In the genomic region with DNA sequence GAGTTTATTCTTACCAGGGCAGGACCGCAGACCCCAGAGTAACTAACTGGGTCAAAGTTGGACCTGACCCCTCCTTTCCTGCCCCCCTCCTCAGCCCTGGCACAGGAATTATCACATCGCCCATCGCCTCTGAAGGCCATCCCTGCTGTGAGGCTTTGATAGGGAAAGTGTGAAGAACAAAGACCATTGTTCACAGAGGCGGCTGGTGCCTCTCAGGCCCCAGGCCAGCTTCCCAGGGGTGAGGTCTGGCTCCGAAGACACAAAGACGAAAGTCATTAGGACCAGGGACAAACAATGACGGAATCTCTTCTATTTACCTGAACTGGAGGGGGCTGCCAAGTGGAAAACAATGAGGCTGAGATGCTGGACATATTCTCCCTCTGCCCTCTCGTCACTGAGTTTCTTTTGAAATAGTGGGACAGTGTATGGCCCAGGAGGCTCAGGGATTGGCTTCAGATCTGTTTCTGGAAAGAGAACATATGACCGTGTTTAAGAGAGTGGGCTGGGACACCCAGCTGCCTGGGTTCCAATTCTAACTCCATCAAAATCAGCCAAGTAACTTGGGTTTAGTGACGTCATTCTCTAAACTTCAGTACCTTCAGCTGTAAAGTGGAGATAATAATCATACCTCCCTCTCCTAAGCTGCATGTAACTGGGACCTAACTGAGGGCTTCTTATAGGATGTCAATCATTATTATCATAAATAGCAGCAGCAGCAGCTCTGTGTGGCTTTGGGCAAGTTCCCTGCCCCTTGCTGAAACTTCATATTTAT, we compare ENCODE assay signal across 13 cellular contexts.
A peak's percentile ranks its signal among the peaks of the same experiment; 100 is the strongest.
DNase-seq lines count a peak whose midpoint lies in the region; ATAC-seq, FAIRE-seq and TF ChIP-seq lines count a peak whose summit lies in the region.
"Had no signal": no experiment of that assay in that cellular context is flagged by ENCODE, and none has a peak within 500 bp of the region (broad histone marks: within the 10 kb centered on the region; RNA-seq: fewer than 3 reads in every experiment).

No MANE protein-coding gene starts in this region.

- H4K20me1 ChIP-seq in mammary epithelial cell (ENCODE audit: insufficient read depth, low read length) (no peaks in the 10 kb centered on the region), PC-3 (ENCODE audit: low read length) (no peaks in the 10 kb centered on the region)

- H3K4me2 ChIP-seq in mammary epithelial cell (ENCODE audit: insufficient read depth, low read depth, low read length) = no peak overlapping the region
- no peak overlapping the region for H3K4me2 ChIP-seq in PC-3 (ENCODE audit: low read length)
- H3K4me2 ChIP-seq: smooth muscle cell had no signal

- POLR2A ChIA-PET in PC-3 (lab: Charles Lee; ENCODE audit: unreplicated experiment) = no interaction called here

- CTCF ChIA-PET in mammary epithelial cell (lab: Charles Lee; ENCODE audit: low non-redundant PET) = no interaction called here
- CTCF ChIA-PET in PC-3 (lab: Charles Lee) = no interaction called here

- dilution Hi-C loops in mammary epithelial cell (cut with HindIII; ENCODE audit: low sequenced_read_pairs) = no loop called here

- H3K27ac ChIP-seq in small intestine (ENCODE audit: low read depth in 1 of 2, low read length in 1 of 2) (no peak overlapping the region), mammary epithelial cell (ENCODE audit: insufficient read depth, low read depth, low read length) (no peak overlapping the region), PC-3 (ENCODE audit: low read length) (no peak overlapping the region), tibial nerve (no peak overlapping the region)

- no peak for FAIRE-seq in small intestine (lab: Jason Lieb, UNC)

- TF ChIP-seq CTCF in mammary epithelial cell (conservative IDR thresholded peaks at IDR 0.05 in 1 of 2, IDR thresholded peaks at IDR 0.05 in 1 of 2; ENCODE audit: extremely low read depth in 1 of 2, insufficient read depth in 1 of 2, low read depth in 1 of 2, low read length in 2 of 2) (no peak), PC-3 (conservative IDR thresholded peaks at IDR 0.05; ENCODE audit: low read depth, low read length) (no peak), tibial nerve (IDR thresholded peaks at IDR 0.05) (no peak)

- H3K9me2 ChIP-seq in PC-3 (replicated peaks; ENCODE audit: low read length) = no peaks in the 10 kb centered on the region

- H3K4me3 ChIP-seq in small intestine (ENCODE audit: low read depth in 1 of 2, low read length in 2 of 2) (no peak overlapping the region), mammary epithelial cell (replicated peaks in 1 of 3; ENCODE audit: insufficient read depth in 1 of 3, low read depth in 2 of 3, low read length in 3 of 3) (no peak overlapping the region), PC-3 (ENCODE audit: low read length) (no peak overlapping the region), tibial nerve (no peak overlapping the region)
- H3K4me3 ChIP-seq: smooth muscle cell had no signal

- no peak for ATAC-seq in GM18498 (IDR thresholded peaks at IDR 0.05; ENCODE audit: unreplicated experiment)
- no peak for ATAC-seq in PC-3

- H3K79me2 ChIP-seq in mammary epithelial cell (ENCODE audit: insufficient read depth, low read length) = no peaks in the 10 kb centered on the region
- no peaks in the 10 kb centered on the region for H3K79me2 ChIP-seq in PC-3 (ENCODE audit: low read length)

- peak; percentile 62 for DNase-seq in NCI-H2029 treated with DMSO at 0.1 percent for 48 hours (lab: John Stamatoyannopoulos, UW)
- DNase-seq in cerebellum (ENCODE audit: low spot score) = peak; percentile 2
- DNase-seq in iPS-NIHi11 (ENCODE audit: low spot score) = peak; percentile 79
- DNase-seq in small intestine = peak; percentile 6
- DNase-seq in mammary epithelial cell = no peak
- no peak for DNase-seq in PC-3
- no peak for DNase-seq in tibial nerve (ENCODE audit: low spot score in 2 of 2)
- DNase-seq: activated effector memory CD4-positive, alpha-beta T cell treated with anti-CD3 and anti-CD28 coated beads, Interleukin-2, amount 50 U/mL, for 16 hours; CD4-positive, CD25-positive, alpha-beta regulatory T cell; foreskin fibroblast; NCI-H1694 treated with DMSO at 0.1 percent for 48 hours had no signal

- no peak for TF ChIP-seq POLR2A in tibial nerve (IDR thresholded peaks at IDR 0.05)

- WGBS in small intestine, 3 donors = 11 to 50% (median 27%) methylated on average over 10 of the region's 10 CpGs
- WGBS in mammary epithelial cell (ENCODE audit: low coverage, missing lambda C conversion rate) = 21% methylated on average over 10 of the region's 10 CpGs
- 41 to 48% methylated on average over 10 of the region's 10 CpGs for WGBS in tibial nerve, 2 donors

- intact Hi-C loops in mammary epithelial cell (cut with micrococcal nuclease) (no loop called here), PC-3 (cut with micrococcal nuclease) (no loop called here)

- H3K36me3 ChIP-seq in small intestine (ENCODE audit: control insufficient read depth in 2 of 2, insufficient read depth in 2 of 2, low read length in 2 of 2) (no peaks in the 10 kb centered on the region), mammary epithelial cell (ENCODE audit: insufficient read depth, low read length) (no peaks in the 10 kb centered on the region), PC-3 (ENCODE audit: low read depth, low read length) (no peaks in the 10 kb centered on the region), tibial nerve (no peaks in the 10 kb centered on the region)

- no peaks in the 10 kb centered on the region for H3F3A ChIP-seq in PC-3 (ENCODE audit: low read length, unreplicated experiment)

- H2AFZ ChIP-seq in mammary epithelial cell (ENCODE audit: low read depth, low read length) (no peak overlapping the region), PC-3 (ENCODE audit: low read length) (no peak overlapping the region)

- H3K9me3 ChIP-seq in small intestine (ENCODE audit: control insufficient read depth, low read depth) = no peaks in the 10 kb centered on the region
- H3K9me3 ChIP-seq in mammary epithelial cell (replicated peaks; ENCODE audit: insufficient read depth, low read length) = no peaks in the 10 kb centered on the region
- H3K9me3 ChIP-seq in PC-3 (ENCODE audit: low read length) = no peaks in the 10 kb centered on the region
- peaks cover 0 to 14% (median 0%) of the 10 kb centered on the region in 4 donors for H3K9me3 ChIP-seq in tibial nerve

- BruUV-seq in mammary epithelial cell (replicated peaks; lab: Mats Ljungman, UMichigan) (no TSS peak), PC-3 (replicated peaks; lab: Mats Ljungman, UMichigan) (no TSS peak)

- no peak overlapping the region for H3K9ac ChIP-seq in mammary epithelial cell (ENCODE audit: insufficient read depth, low read length)
- H3K9ac ChIP-seq in PC-3 (ENCODE audit: low read length) = no peak overlapping the region

- no peak for TF ChIP-seq EP300 in tibial nerve (IDR thresholded peaks at IDR 0.05)

- no peaks in the 10 kb centered on the region for H3K27me3 ChIP-seq in small intestine (ENCODE audit: control insufficient read depth in 2 of 2, insufficient read depth in 2 of 2, low read length in 2 of 2)
- no peaks in the 10 kb centered on the region for H3K27me3 ChIP-seq in mammary epithelial cell (ENCODE audit: insufficient read depth, low read length)
- H3K27me3 ChIP-seq in PC-3 (ENCODE audit: low read length) = 0 out of 2 replicates have a peak, but pooled peaks cover 6% of the 10 kb centered on the region
- H3K27me3 ChIP-seq in tibial nerve = no peaks in the 10 kb centered on the region

- H3K4me1 ChIP-seq in small intestine (ENCODE audit: control insufficient read depth in 2 of 2, insufficient read depth in 1 of 2, low read depth in 1 of 2, low read length in 1 of 2) (no peaks in the 10 kb centered on the region), mammary epithelial cell (ENCODE audit: insufficient read depth, low read length) (no peaks in the 10 kb centered on the region), PC-3 (ENCODE audit: insufficient read depth, low read length) (0 out of 2 replicates have a peak, but pooled peaks cover 4% of the 10 kb centered on the region), tibial nerve (no peaks in the 10 kb centered on the region)

- in situ Hi-C loops in mammary epithelial cell (cut with MboI; ENCODE audit: low sequenced_read_pairs in 2 of 2) = no loop called here

Comparison
In these comparisons a context has a peak if more than half of its experiments do, and no peak if none do; other contexts are left out.
1. DNase-seq: peak in NCI-H2029 treated with DMSO at 0.1 percent for 48 hours (single experiment), cerebellum (single experiment), iPS-NIHi11 (single experiment) and small intestine (single experiment); none in mammary epithelial cell (single experiment), PC-3 (single experiment) and tibial nerve (0 of 2).